ENCODE assay signal across 14 cellular contexts in the genomic region with DNA sequence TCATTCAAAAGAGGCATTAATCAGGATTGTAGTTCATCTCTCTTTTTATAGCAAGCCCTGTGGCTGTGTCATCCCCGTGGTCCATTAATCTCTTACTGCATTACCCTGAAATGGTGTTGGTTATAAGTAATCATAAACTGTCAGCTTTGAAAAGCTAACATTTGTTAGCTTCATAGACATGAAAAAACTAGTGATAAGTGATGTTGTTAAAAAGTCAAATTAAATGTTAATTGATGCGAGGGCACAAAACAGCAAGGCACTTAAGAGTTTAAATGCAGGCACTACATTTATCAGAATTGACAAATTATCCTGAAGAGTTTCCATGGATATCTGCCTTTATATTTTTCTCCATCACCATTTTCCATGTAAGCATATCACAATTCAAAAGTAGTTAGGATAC.
"Had no signal": no experiment of that assay in that cellular context is flagged by ENCODE, and none has a peak within 500 bp of the region (broad histone marks: within the 10 kb centered on the region; RNA-seq: fewer than 3 reads in every experiment).

No MANE protein-coding gene starts in this region.

- H3K4me1 ChIP-seq: esophagus muscularis mucosa, gastroesophageal sphincter, heart left ventricle, left ventricle myocardium inferior, sigmoid colon, stomach had no signal

- H3K9me3 ChIP-seq: esophagus muscularis mucosa, gastroesophageal sphincter, left ventricle myocardium inferior, sigmoid colon, stomach had no signal

- H3K36me3 ChIP-seq: cardiac muscle cell, esophagus muscularis mucosa, gastroesophageal sphincter, heart left ventricle, left ventricle myocardium inferior, sigmoid colon, stomach had no signal

- DNase-seq: activated CD4-positive, alpha-beta T cell treated with anti-CD3 and anti-CD28 coated beads, Interleukin-2, amount 50 U/mL, for 48 hours; amniotic stem cell; effector memory CD4-positive, alpha-beta T cell; heart left ventricle; left ventricle myocardium inferior; occipital lobe; posterior cingulate gyrus; sigmoid colon; stimulated activated CD4-positive, alpha-beta T cell treated with anti-CD3 and anti-CD28 coated beads, Interleukin-4, amount 100 ng/mL, for 24 hours; stomach; trophoblast cell had no signal

- H3K27me3 ChIP-seq: cardiac muscle cell, esophagus muscularis mucosa, gastroesophageal sphincter, heart left ventricle, sigmoid colon, stomach had no signal

- H3K4me3 ChIP-seq: cardiac muscle cell, esophagus muscularis mucosa, gastroesophageal sphincter, heart left ventricle, left ventricle myocardium inferior, sigmoid colon, stomach had no signal
